Comparison of ENCODE assay signal across 1 cellular context in the genomic region with DNA sequence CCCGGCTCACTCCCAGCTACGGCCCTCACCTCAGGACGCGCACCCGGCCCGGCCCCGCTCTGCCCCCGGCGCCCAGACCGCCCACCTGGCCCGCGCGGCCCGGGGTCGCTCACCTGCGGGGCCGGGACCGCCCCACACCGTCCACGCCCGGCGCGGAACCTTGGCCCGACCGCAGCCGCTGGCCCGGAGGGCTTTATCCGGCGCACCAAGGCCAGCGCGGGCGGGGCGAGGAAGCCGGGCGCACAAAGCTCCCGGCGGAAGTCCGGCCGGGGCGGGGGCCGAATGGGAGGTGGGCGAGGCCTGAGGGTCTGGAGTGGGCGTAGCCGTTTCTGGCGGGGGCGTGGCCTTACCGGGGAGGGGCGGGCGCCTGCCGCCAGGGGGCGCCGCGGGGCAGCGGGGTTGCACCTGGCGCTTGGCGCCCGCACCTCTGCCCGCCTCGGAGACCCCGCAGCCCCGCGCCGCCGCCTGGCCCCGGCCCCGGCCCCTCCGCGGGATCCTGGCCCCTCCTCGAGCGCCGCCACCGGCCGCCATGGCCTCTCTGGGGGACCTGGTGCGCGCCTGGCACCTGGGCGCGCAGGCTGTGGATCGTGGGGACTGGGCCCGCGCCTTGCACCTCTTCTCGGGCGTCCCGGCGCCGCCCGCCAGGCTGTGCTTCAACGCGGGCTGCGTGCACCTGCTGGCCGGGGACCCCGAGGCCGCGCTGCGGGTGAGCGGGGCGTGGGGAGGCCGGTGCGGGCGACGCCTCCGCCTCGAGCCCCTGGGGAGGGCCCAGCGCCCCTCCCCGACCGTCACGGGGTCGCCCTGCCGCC.
A peak's percentile ranks its signal among the peaks of the same experiment; 100 is the strongest.
TF ChIP-seq lines count a peak whose summit lies in the region.

A gene with protein sequence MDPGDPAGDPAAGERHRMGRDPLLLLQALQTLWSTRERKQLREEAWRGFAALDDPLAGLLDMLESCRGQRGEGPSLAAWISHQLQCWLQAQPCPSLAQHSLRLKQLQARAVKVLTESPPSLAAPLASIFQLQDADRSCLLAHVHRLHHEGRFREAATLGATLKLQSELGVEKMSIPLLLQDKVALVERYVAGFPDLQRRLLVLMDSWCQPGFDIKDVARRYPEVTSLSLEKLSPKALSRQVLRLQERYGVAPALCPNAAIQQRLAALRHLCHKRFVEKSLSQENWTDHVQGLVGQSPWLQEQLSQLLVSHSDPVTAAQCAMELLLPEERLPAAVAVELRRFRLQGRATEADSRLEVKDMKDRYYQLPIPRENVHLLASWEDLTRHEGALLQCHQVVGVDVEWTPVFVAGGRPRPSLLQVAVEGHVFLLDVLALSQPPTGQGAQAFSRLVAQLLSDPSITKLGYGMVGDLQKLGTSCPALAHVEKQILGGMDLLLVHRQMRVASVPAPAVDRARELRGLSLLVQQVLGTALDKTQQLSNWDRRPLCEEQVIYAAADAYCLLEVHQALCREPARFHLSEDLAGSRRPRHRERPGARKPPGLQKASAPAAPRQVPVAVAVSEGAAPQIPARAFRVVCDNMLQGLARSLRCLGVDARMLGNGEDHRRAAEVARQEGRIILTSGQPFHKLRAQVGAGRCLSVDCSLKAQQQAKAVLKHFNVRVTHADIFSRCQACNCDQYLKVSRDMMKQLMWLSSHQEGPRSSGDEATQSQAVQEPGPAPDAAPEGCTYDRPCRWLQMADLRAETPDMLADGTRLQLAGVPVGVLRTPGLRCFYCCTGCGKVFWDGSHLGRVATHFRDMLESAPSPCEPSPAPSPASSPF (minus strand): TSS at position 162 of the 809 bp plus-strand sequence. CDS start 27,805 bp downstream, outside the sequence.
Gene NOXA1, plus strand, starts transcription at position 393 of the 809 bp plus-strand sequence. Its CDS starts 137 bp downstream, at position 530.

TF ChIP-seq in K562, 482 proteins besides CTCF, POLR2A, EP300 and RAD21 (continued from another document):
- 0 out of 2 replicates have a peak, but pooled peaks have one; percentile 57 for TF ChIP-seq ZBTB9 (CRISPR knock-in tag; IDR thresholded peaks at IDR 0.05)
- TF ChIP-seq, protein P1, sequence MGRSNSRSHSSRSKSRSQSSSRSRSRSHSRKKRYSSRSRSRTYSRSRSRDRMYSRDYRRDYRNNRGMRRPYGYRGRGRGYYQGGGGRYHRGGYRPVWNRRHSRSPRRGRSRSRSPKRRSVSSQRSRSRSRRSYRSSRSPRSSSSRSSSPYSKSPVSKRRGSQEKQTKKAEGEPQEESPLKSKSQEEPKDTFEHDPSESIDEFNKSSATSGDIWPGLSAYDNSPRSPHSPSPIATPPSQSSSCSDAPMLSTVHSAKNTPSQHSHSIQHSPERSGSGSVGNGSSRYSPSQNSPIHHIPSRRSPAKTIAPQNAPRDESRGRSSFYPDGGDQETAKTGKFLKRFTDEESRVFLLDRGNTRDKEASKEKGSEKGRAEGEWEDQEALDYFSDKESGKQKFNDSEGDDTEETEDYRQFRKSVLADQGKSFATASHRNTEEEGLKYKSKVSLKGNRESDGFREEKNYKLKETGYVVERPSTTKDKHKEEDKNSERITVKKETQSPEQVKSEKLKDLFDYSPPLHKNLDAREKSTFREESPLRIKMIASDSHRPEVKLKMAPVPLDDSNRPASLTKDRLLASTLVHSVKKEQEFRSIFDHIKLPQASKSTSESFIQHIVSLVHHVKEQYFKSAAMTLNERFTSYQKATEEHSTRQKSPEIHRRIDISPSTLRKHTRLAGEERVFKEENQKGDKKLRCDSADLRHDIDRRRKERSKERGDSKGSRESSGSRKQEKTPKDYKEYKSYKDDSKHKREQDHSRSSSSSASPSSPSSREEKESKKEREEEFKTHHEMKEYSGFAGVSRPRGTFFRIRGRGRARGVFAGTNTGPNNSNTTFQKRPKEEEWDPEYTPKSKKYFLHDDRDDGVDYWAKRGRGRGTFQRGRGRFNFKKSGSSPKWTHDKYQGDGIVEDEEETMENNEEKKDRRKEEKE (IDR thresholded peaks at IDR 0.05; ENCODE audit: borderline replicate concordance in 1 of 2, control insufficient read depth in 1 of 2, low read depth in 2 of 2, low read length in 1 of 2) = peak in 1 of 2 experiments; percentile 91; a peak in 2 of 4 replicates
- TF ChIP-seq ZC3H11A (IDR thresholded peaks at IDR 0.05; ENCODE audit: low read depth, low read length) = peak; percentile 93
- TF ChIP-seq CREB3L1 (IDR thresholded peaks at IDR 0.05; ENCODE audit: borderline replicate concordance, low read depth) = peak; percentile 86
- TF ChIP-seq ELK3 (CRISPR knock-in tag; IDR thresholded peaks at IDR 0.05) = no peak
- TF ChIP-seq, protein P2, sequence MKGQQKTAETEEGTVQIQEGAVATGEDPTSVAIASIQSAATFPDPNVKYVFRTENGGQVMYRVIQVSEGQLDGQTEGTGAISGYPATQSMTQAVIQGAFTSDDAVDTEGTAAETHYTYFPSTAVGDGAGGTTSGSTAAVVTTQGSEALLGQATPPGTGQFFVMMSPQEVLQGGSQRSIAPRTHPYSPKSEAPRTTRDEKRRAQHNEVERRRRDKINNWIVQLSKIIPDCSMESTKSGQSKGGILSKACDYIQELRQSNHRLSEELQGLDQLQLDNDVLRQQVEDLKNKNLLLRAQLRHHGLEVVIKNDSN (CRISPR knock-in tag; IDR thresholded peaks at IDR 0.05) = no peak
- peak; percentile 64 for TF ChIP-seq SMAD4 (CRISPR knock-in tag; conservative IDR thresholded peaks at IDR 0.05)
- peak; percentile 48 to 50; a peak in 2 of 4 replicates for TF ChIP-seq SIX5 (IDR thresholded peaks at IDR 0.05; ENCODE audit: borderline replicate concordance in 1 of 2, insufficient read depth in 1 of 2, low read depth in 1 of 2, low read length in 2 of 2)
- peak; percentile 69 for TF ChIP-seq CREM (IDR thresholded peaks at IDR 0.05; ENCODE audit: low read depth)
- TF ChIP-seq HNRNPK (IDR thresholded peaks at IDR 0.05; ENCODE audit: low read depth, low read length, poor library complexity, severe bottlenecking) = no peak
- peak; percentile 90; the same call in 1 of the 2 replicates for TF ChIP-seq CTBP1 (IDR thresholded peaks at IDR 0.05; ENCODE audit: borderline replicate concordance)
- no peak; the same call in 1 of the 2 replicates for TF ChIP-seq HNRNPL (IDR thresholded peaks at IDR 0.05; ENCODE audit: low read depth, low read length)
- TF ChIP-seq ZEB2 (IDR thresholded peaks at IDR 0.05) = peak; percentile 92
- TF ChIP-seq SLC30A9 (CRISPR knock-in tag; IDR thresholded peaks at IDR 0.05) = peak; percentile 70; the same call in 1 of the 2 replicates
- TF ChIP-seq TCF15 (CRISPR knock-in tag; IDR thresholded peaks at IDR 0.05) = no peak
- TF ChIP-seq KLF10 (CRISPR knock-in tag; IDR thresholded peaks at IDR 0.05) = no peak
- TF ChIP-seq, protein P3, sequence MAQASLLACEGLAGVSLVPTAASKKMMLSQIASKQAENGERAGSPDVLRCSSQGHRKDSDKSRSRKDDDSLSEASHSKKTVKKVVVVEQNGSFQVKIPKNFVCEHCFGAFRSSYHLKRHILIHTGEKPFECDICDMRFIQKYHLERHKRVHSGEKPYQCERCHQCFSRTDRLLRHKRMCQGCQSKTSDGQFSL (CRISPR knock-in tag; IDR thresholded peaks at IDR 0.05) = peak; percentile 32; the same call in 1 of the 2 replicates
- TF ChIP-seq, protein P3 (tag; IDR thresholded peaks at IDR 0.05) = no peak
- TF ChIP-seq, protein P4, sequence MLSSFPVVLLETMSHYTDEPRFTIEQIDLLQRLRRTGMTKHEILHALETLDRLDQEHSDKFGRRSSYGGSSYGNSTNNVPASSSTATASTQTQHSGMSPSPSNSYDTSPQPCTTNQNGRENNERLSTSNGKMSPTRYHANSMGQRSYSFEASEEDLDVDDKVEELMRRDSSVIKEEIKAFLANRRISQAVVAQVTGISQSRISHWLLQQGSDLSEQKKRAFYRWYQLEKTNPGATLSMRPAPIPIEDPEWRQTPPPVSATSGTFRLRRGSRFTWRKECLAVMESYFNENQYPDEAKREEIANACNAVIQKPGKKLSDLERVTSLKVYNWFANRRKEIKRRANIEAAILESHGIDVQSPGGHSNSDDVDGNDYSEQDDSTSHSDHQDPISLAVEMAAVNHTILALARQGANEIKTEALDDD (IDR thresholded peaks at IDR 0.05) = no peak
- TF ChIP-seq TFAP4 (CRISPR knock-in tag; IDR thresholded peaks at IDR 0.05; ENCODE audit: borderline replicate concordance) = peak; percentile 65
- peak; percentile 59 for TF ChIP-seq L3MBTL2 (IDR thresholded peaks at IDR 0.05)
- TF ChIP-seq, protein P5, sequence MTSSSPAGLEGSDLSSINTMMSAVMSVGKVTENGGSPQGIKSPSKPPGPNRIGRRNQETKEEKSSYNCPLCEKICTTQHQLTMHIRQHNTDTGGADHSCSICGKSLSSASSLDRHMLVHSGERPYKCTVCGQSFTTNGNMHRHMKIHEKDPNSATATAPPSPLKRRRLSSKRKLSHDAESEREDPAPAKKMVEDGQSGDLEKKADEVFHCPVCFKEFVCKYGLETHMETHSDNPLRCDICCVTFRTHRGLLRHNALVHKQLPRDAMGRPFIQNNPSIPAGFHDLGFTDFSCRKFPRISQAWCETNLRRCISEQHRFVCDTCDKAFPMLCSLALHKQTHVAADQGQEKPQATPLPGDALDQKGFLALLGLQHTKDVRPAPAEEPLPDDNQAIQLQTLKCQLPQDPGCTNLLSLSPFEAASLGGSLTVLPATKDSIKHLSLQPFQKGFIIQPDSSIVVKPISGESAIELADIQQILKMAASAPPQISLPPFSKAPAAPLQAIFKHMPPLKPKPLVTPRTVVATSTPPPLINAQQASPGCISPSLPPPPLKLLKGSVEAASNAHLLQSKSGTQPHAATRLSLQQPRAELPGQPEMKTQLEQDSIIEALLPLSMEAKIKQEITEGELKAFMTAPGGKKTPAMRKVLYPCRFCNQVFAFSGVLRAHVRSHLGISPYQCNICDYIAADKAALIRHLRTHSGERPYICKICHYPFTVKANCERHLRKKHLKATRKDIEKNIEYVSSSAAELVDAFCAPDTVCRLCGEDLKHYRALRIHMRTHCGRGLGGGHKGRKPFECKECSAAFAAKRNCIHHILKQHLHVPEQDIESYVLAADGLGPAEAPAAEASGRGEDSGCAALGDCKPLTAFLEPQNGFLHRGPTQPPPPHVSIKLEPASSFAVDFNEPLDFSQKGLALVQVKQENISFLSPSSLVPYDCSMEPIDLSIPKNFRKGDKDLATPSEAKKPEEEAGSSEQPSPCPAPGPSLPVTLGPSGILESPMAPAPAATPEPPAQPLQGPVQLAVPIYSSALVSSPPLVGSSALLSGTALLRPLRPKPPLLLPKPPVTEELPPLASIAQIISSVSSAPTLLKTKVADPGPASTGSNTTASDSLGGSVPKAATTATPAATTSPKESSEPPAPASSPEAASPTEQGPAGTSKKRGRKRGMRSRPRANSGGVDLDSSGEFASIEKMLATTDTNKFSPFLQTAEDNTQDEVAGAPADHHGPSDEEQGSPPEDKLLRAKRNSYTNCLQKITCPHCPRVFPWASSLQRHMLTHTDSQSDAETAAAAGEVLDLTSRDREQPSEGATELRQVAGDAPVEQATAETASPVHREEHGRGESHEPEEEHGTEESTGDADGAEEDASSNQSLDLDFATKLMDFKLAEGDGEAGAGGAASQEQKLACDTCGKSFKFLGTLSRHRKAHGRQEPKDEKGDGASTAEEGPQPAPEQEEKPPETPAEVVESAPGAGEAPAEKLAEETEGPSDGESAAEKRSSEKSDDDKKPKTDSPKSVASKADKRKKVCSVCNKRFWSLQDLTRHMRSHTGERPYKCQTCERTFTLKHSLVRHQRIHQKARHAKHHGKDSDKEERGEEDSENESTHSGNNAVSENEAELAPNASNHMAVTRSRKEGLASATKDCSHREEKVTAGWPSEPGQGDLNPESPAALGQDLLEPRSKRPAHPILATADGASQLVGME (CRISPR knock-in tag; IDR thresholded peaks at IDR 0.05) = 0 out of 2 replicates have a peak, but pooled peaks have one; percentile 43
- peak; percentile 78 for TF ChIP-seq MYC (IDR thresholded peaks at IDR 0.05; ENCODE audit: low read depth, low read length)
- no peak for TF ChIP-seq MYC (CRISPR knock-in tag; IDR thresholded peaks at IDR 0.05; ENCODE audit: borderline replicate concordance, low read depth)
